25 cellular contexts compared by ENCODE assay signal in the genomic region with DNA sequence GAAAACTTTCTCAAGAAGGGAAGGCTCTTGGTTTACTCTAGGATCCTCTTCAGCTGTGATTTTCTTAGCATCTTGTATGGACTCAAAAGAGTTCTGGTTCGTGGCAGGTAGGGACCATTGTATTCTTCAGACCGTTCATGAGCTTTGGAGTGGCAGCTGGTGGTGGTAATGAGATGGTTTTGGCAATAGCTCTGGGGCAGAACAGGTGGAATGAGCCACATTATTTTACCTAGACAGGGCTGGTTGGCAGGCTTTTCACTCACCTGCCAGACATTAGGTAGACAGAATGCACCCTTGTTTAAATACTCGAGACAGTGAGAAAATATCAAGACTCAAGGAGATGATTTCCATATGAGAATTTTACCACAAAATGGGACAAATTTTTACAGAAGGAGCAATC. TPM values are rescaled to one million over a fixed set of nuclear protein-coding genes. Genes with fewer than 3 reads are reported as not detected.
DNase-seq lines count a peak whose midpoint lies in the region; ATAC-seq and TF ChIP-seq lines count a peak whose summit lies in the region.
"Had no signal": no experiment of that assay in that cellular context is flagged by ENCODE, and none has a peak within 500 bp of the region (broad histone marks: within the 10 kb centered on the region; RNA-seq: fewer than 3 reads in every experiment).

No MANE protein-coding gene starts in this region.

- no peaks in the 10 kb centered on the region for H3K27me3 Mint-ChIP-seq in CD4-positive, alpha-beta T cell
- H3K27me3 Mint-ChIP-seq in CD8-positive, alpha-beta memory T cell: no peaks in the 10 kb centered on the region
- no peaks in the 10 kb centered on the region for H3K27me3 Mint-ChIP-seq in T-helper 17 cell
- H3K27me3 Mint-ChIP-seq: naive B cell had no signal

- no peak for TF ChIP-seq CTCF in CD4-positive, alpha-beta T cell (IDR thresholded peaks at IDR 0.05)

- POLR2A ChIA-PET in CD4-positive, alpha-beta T cell (lab: Charles Lee): interaction anchor here (1.1 to 3.1 kb wide), 3 partner anchors 9 to 34 kb away, joined by 3 to 11 read pairs (median 3); no protein-coding TSS in a partner anchor
- POLR2A ChIA-PET in CD8-positive, alpha-beta memory T cell (lab: Charles Lee): no interaction called here

- intact Hi-C loops in CD4-positive, alpha-beta T cell (cut with DNase I, micrococcal nuclease): no loop called here

- no peak overlapping the region for H3K27ac ChIP-seq in CD4-positive, alpha-beta T cell (ENCODE audit: low read depth, low read length)
- no peak overlapping the region for H3K27ac ChIP-seq in CD8-positive, alpha-beta memory T cell (ENCODE audit: low read depth, low read length)
- H3K27ac ChIP-seq: psoas muscle, tibial artery had no signal

- H3K27ac Mint-ChIP-seq in CD4-positive, alpha-beta T cell: peak overlapping the region; percentile 38
- H3K27ac Mint-ChIP-seq in CD8-positive, alpha-beta memory T cell: peak overlapping the region; percentile 12 to 68 (median 34)
- peak overlapping the region; percentile 91 for H3K27ac Mint-ChIP-seq in T-helper 17 cell
- H3K27ac Mint-ChIP-seq: CD14-positive monocyte; mesothelial cell of epicardium; T-helper 2 cell treated with Interferon-gamma antibody and Interleukin-4, amounts not matched to agents 5 μg/mL and 100 μg/mL, for 36 hours had no signal

- no peak for DNase-seq in CD4-positive, alpha-beta T cell
- no peak for DNase-seq in CD8-positive, alpha-beta memory T cell
- DNase-seq in NCI-H2029 (lab: John Stamatoyannopoulos, UW) (peak; percentile 85), T-helper 17 cell (no peak), NCI-H1436 treated with DMSO at 0.1 percent for 48 hours (lab: John Stamatoyannopoulos, UW) (no peak), hepatic stellate cell (ENCODE audit: low spot score) (no peak), NCI-H446 (lab: John Stamatoyannopoulos, UW) (no peak), activated T-cell treated with anti-CD3 and anti-CD28 coated beads for 4 hours (no peak)
- DNase-seq: activated CD4-positive, alpha-beta T cell treated with anti-CD3 and anti-CD28 coated beads for 4 hours; activated CD8-positive, alpha-beta memory T cell treated with anti-CD3 and anti-CD28 coated beads for 24 hours; activated naive CD4-positive, alpha-beta T cell; activated T-cell treated with anti-CD3 and anti-CD28 coated beads, Interleukin-2, amount 50 U/mL, for 48 hours; amygdala; GF-D8; glutamatergic neuron; naive B cell; NCI-H1048; NCI-H2227 treated with DMSO at 0.1 percent for 48 hours; psoas muscle; stimulated activated CD4-positive, alpha-beta T cell treated with anti-CD3 and anti-CD28 coated beads, Interleukin-15, amount 100 ng/mL, for 24 hours; tibial artery had no signal

- no peaks in the 10 kb centered on the region for H3K27me3 ChIP-seq in CD4-positive, alpha-beta T cell (ENCODE audit: control insufficient read depth, insufficient read depth, low read length)
- no peaks in the 10 kb centered on the region for H3K27me3 ChIP-seq in CD8-positive, alpha-beta memory T cell (ENCODE audit: insufficient read depth, low read length, poor library complexity, severe bottlenecking)
- H3K27me3 ChIP-seq: tibial artery had no signal

- H3K4me3 ChIP-seq in CD8-positive, alpha-beta memory T cell (ENCODE audit: low read length): no peak overlapping the region
- H3K4me3 ChIP-seq: psoas muscle, tibial artery had no signal

- H3K4me3 Mint-ChIP-seq in CD4-positive, alpha-beta T cell: no peak overlapping the region
- no peak overlapping the region for H3K4me3 Mint-ChIP-seq in CD8-positive, alpha-beta memory T cell
- H3K4me3 Mint-ChIP-seq in T-helper 17 cell: peak overlapping the region; percentile 52
- H3K4me3 Mint-ChIP-seq: CD14-positive monocyte; mesothelial cell of epicardium; T-helper 2 cell treated with Interferon-gamma antibody and Interleukin-4, amounts not matched to agents 5 μg/mL and 100 μg/mL, for 36 hours had no signal

- H3K9me3 ChIP-seq in CD4-positive, alpha-beta T cell (ENCODE audit: control insufficient read depth, low read length): peaks cover 11% of the 10 kb centered on the region
- peaks cover 8% of the 10 kb centered on the region for H3K9me3 ChIP-seq in CD8-positive, alpha-beta memory T cell (ENCODE audit: low read length)
- H3K9me3 ChIP-seq in T-helper 17 cell (ENCODE audit: control insufficient read depth, low read length, poor library complexity, severe bottlenecking): no peaks in the 10 kb centered on the region

- ATAC-seq in CD4-positive, alpha-beta T cell (ENCODE audit: poor library complexity): no peak
- no peak for ATAC-seq in T-helper 17 cell
- ATAC-seq: psoas muscle, SK-N-SH treated with all-trans-retinoic acid at 6 μM for 48 hours had no signal

- H3K9me3 Mint-ChIP-seq in CD4-positive, alpha-beta T cell: peaks cover 13% of the 10 kb centered on the region
- peaks cover 4 to 14% (median 9%) of the 10 kb centered on the region in 5 donors for H3K9me3 Mint-ChIP-seq in CD8-positive, alpha-beta memory T cell

- peaks cover 21% of the 10 kb centered on the region for H3K4me1 ChIP-seq in CD8-positive, alpha-beta memory T cell (ENCODE audit: insufficient read depth, low read length)

- peaks cover 76% of the 10 kb centered on the region for H3K4me1 Mint-ChIP-seq in CD4-positive, alpha-beta T cell (ENCODE audit: low read depth)
- peaks cover 61 to 89% (median 88%) of the 10 kb centered on the region in 3 donors for H3K4me1 Mint-ChIP-seq in CD8-positive, alpha-beta memory T cell
- peaks cover 51% of the 10 kb centered on the region for H3K4me1 Mint-ChIP-seq in T-helper 17 cell

- peaks cover 9% of the 10 kb centered on the region for H3K36me3 Mint-ChIP-seq in CD4-positive, alpha-beta T cell (ENCODE audit: low read depth)
- peaks cover 2 to 15% (median 6%) of the 10 kb centered on the region in 3 donors for H3K36me3 Mint-ChIP-seq in CD8-positive, alpha-beta memory T cell
- peaks cover 5% of the 10 kb centered on the region for H3K36me3 Mint-ChIP-seq in T-helper 17 cell (ENCODE audit: low read depth)

- CTCF ChIA-PET in CD4-positive, alpha-beta T cell (lab: Charles Lee): interaction anchor here (0.8 kb wide), 1 partner anchor 18 kb away, joined by 3 read pairs; no protein-coding TSS in a partner anchor
- CTCF ChIA-PET in CD8-positive, alpha-beta memory T cell (lab: Charles Lee): interaction anchor here (0.6 to 7.3 kb wide), 7 partner anchors 11 to 973 kb away, joined by 3 to 49 read pairs (median 4); no protein-coding TSS in a partner anchor

- no peaks in the 10 kb centered on the region for H3K36me3 ChIP-seq in CD8-positive, alpha-beta memory T cell (ENCODE audit: insufficient read depth, low read length)
- H3K36me3 ChIP-seq: tibial artery had no signal

RNA-seq across cellular contexts. Expression of gene MGAT5, which starts 26.2 kb away (rescaled TPM):
- total RNA-seq in CD4-positive, alpha-beta T cell: 10 to 100 TPM; 77.5 to 77.8 TPM
- total RNA-seq in CD8-positive, alpha-beta memory T cell: 10 to 100 TPM; 40.9 to 42.4 TPM
- 6.4 TPM for polyA plus RNA-seq in CD8-positive, alpha-beta memory T cell
- 100 to 1,000 TPM; 120 to 127 TPM for total RNA-seq in T-helper 17 cell

Comparison
In these comparisons a context has a peak if more than half of its experiments do, and no peak if none do; other contexts are left out.
1. H3K27ac Mint-ChIP-seq: peak in every context shown above with its lines; median percentile 91 in T-helper 17 cell; 38 in CD4-positive, alpha-beta T cell; 34 in CD8-positive, alpha-beta memory T cell.